ENCODE assay signal across 10 cellular contexts in the genomic region with DNA sequence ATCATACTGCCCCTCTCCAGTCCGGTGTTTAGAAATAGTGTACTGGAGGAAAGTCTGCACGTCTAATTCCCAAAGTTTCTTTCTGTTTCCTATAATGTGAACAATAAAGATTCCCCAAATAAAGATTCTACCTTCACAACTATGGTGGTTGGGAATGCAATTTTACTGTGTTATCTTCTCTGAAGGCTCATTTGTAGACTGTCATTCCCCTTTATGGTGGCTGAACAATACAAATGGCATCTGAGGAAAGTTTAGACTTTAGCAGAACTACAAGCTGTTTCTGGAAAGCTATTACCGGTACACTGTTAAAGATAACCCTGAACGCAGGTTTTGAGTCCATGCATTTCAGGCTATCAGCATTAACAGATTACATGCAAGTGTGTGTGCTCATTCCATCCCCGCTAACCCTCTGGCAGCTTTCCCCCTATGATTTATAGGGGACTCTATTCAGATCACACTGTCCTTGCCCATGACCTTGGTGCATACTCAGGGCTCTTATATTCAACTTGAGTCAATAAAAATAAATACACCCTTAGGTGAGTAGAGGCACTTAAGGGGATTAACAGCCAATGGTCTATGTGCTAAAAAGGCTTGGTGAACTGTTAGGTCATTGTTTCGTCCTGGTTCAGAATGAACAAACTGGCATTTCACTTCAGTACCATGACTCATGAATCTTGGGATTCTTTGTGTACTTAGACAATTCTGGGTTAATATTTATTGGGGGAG.
DNase-seq lines count a peak whose midpoint lies in the region; ATAC-seq, FAIRE-seq and TF ChIP-seq lines count a peak whose summit lies in the region.
"Had no signal": no experiment of that assay in that cellular context is flagged by ENCODE, and none has a peak within 500 bp of the region (broad histone marks: within the 10 kb centered on the region; RNA-seq: fewer than 3 reads in every experiment).

No MANE protein-coding gene starts in this region.

- TF ChIP-seq CTCF in dorsolateral prefrontal cortex (IDR thresholded peaks at IDR 0.05 in 54 of 56, conservative IDR thresholded peaks at IDR 0.05 in 2 of 56; ENCODE audit: low read depth in 1 of 56, partially characterized antibody in 56 of 56) (no peak), osteoblast (IDR thresholded peaks at IDR 0.05; ENCODE audit: extremely low read depth, low read depth, low read length) (no peak)

- H2AFZ ChIP-seq in osteoblast (ENCODE audit: low read length): no peak overlapping the region

- peak; percentile 69 for ATAC-seq in GM19463 (IDR thresholded peaks at IDR 0.05; ENCODE audit: unreplicated experiment)
- no peak for ATAC-seq in GM19328 (IDR thresholded peaks at IDR 0.05; ENCODE audit: unreplicated experiment)
- ATAC-seq in HG02938 (IDR thresholded peaks at IDR 0.05; ENCODE audit: unreplicated experiment): no peak
- ATAC-seq in GM21619 (IDR thresholded peaks at IDR 0.05; ENCODE audit: unreplicated experiment): no peak

- H4K20me1 ChIP-seq in osteoblast (ENCODE audit: insufficient read depth, low read length): no peaks in the 10 kb centered on the region

- H3K27ac ChIP-seq in dorsolateral prefrontal cortex (peak overlapping the region in 58 of 59 donors; percentile 18 to 92 (median 83)), osteoblast (ENCODE audit: low read depth, low read length) (peak overlapping the region; percentile 80)
- H3K27ac ChIP-seq: VCaP had no signal

- H3K9me3 ChIP-seq in osteoblast (ENCODE audit: low read depth, low read length): no peaks in the 10 kb centered on the region

- peak; percentile 79 for DNase-seq in NCI-H2227 (lab: John Stamatoyannopoulos, UW; ENCODE audit: unreplicated experiment)
- no peak for DNase-seq in dorsolateral prefrontal cortex
- DNase-seq in osteoblast (ENCODE audit: insufficient read length, low spot score, missing footprints): peak; percentile 91
- DNase-seq in GM12892 (ENCODE audit: insufficient read length): no peak
- DNase-seq: naive B cell had no signal

- no peaks in the 10 kb centered on the region for H3K27me3 ChIP-seq in dorsolateral prefrontal cortex
- no peaks in the 10 kb centered on the region for H3K27me3 ChIP-seq in osteoblast (ENCODE audit: insufficient read depth, low read length)

- peaks cover 40% of the 10 kb centered on the region for H3K4me1 ChIP-seq in osteoblast (ENCODE audit: insufficient read depth, low read length)

- H3K4me2 ChIP-seq in osteoblast (ENCODE audit: insufficient read depth, low read length): peak overlapping the region; percentile 57

- intact Hi-C loops in dorsolateral prefrontal cortex (cut with DNase I): loop anchor here (2.0 to 5.0 kb wide), 3 partner anchors 87 to 237 kb away; partner anchors contain the start of gene TMX1 (in 1 of the 2)

- no peaks in the 10 kb centered on the region for H3K36me3 ChIP-seq in osteoblast (ENCODE audit: insufficient read depth, low read length)

- no peaks in the 10 kb centered on the region for H3K79me2 ChIP-seq in osteoblast (ENCODE audit: insufficient read depth, low read length)

- H3K4me3 ChIP-seq in dorsolateral prefrontal cortex (peak overlapping the region in 3 of 59 donors; percentile 4 to 8 (median 6)), osteoblast (ENCODE audit: insufficient read depth, low read length) (no peak overlapping the region)

- FAIRE-seq in GM12892 (lab: Jason Lieb, UNC): no peak

- no peak for TF ChIP-seq POLR2A in GM12892 (IDR thresholded peaks at IDR 0.05; ENCODE audit: low read depth, low read length)

Comparison
In these comparisons a context has a peak if more than half of its experiments do, and no peak if none do; other contexts are left out.
1. DNase-seq: peak in NCI-H2227 (single experiment) and osteoblast (single experiment); none in dorsolateral prefrontal cortex (0 of 10) and GM12892 (single experiment).